In the genomic region with DNA sequence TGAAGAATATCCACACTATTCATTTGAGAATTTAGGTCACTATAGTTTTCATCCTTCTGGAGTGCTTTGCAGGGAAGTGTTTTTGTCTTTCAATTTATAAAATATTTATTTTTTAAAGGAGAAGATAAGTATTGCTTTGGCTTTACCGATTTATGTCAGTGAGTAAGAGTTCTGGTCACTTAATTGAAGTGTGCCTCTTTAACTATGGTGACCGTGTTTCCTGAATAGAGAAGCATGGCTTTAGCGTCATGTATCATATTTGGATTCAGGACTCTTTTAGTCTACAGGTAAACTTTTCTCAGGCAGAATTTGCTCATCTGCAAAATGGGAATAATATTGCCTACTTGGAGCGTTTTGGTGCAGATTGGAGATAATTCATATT, we compare ENCODE assay signal across 1 cellular context.
TF ChIP-seq lines count a peak whose summit lies in the region.

No MANE protein-coding gene starts in this region.

TF ChIP-seq in A549, 52 proteins besides CTCF, POLR2A, EP300 and RAD21 (continued from another document):
- TF ChIP-seq REST (IDR thresholded peaks at IDR 0.05): no peak
